ENCODE assay signal across 21 cellular contexts in genomic region chr19:33403221-33403972, GRCh38. TPM values are rescaled to one million over a fixed set of nuclear protein-coding genes. Genes with fewer than 3 reads are reported as not detected.
DNase-seq lines count a peak whose midpoint lies in the region; ATAC-seq, FAIRE-seq and TF ChIP-seq lines count a peak whose summit lies in the region.
"Had no signal": no experiment of that assay in that cellular context is flagged by ENCODE, and none has a peak within 500 bp of the region (broad histone marks: within the 10 kb centered on the region; RNA-seq: fewer than 3 reads in every experiment).

No MANE protein-coding gene starts in this region.

- H3K4me2 ChIP-seq in SK-N-SH, result no peak overlapping the region
- H3K4me2 ChIP-seq: PC-9 had no signal

- H3K9me3 ChIP-seq in SK-N-SH (no peaks in the 10 kb centered on the region), pancreas (no peaks in the 10 kb centered on the region), upper lobe of left lung (no peaks in the 10 kb centered on the region), esophagus squamous epithelium (no peaks in the 10 kb centered on the region)
- H3K9me3 ChIP-seq: BLaER1, testis had no signal

- H2AFZ ChIP-seq in SK-N-SH (ENCODE audit: low read depth), result no peak overlapping the region
- H2AFZ ChIP-seq: PC-9 had no signal

- H3K4me3 ChIP-seq in SK-N-SH (ENCODE audit: low read depth in 2 of 2, low read length in 1 of 2) (no peak overlapping the region), pancreas (no peak overlapping the region), upper lobe of left lung (no peak overlapping the region), esophagus squamous epithelium (no peak overlapping the region)
- H3K4me3 ChIP-seq: BLaER1, PC-9, testis had no signal

- no peak for TF ChIP-seq EP300 in SK-N-SH (IDR thresholded peaks at IDR 0.05; ENCODE audit: borderline replicate concordance in 1 of 2, low read depth in 1 of 2, low read length in 1 of 2)
- no peak for TF ChIP-seq EP300 in upper lobe of left lung (IDR thresholded peaks at IDR 0.05)

- intact Hi-C loops in left ventricle myocardium superior (cut with micrococcal nuclease) (no loop called here), pancreas (cut with DNase I) (loop anchor here in 1 of 3 donors (10.0 kb wide), 1 partner anchor 159 kb away; no protein-coding TSS in a partner anchor), esophagus squamous epithelium (cut with DNase I) (no loop called here)

- H4K20me1 ChIP-seq in SK-N-SH (ENCODE audit: insufficient read depth), result no peaks in the 10 kb centered on the region
- H4K20me1 ChIP-seq: BLaER1 had no signal

- DNase-seq in SK-N-SH (peak; percentile 29), left ventricle myocardium superior (peak; percentile 22), pancreas (peak in 5 of 6 donors; percentile 39 to 63 (median 48)), upper lobe of left lung (peak; percentile 77 to 81), esophagus squamous epithelium (lab: John Stamatoyannopoulos, UW) (no peak)
- DNase-seq: activated CD4-positive, alpha-beta T cell treated with anti-CD3 and anti-CD28 coated beads, Interleukin-2, amount 50 U/mL, for 1 hour; H9; Karpas-422; NCI-H1105; NCI-H2171; NCI-H748 treated with DMSO at 0.1 percent for 48 hours; PC-9; stimulated activated CD4-positive, alpha-beta T cell treated with anti-CD3 and anti-CD28 coated beads, Interleukin-4, amount 100 ng/mL, for 1 hour; testis had no signal

- 83% methylated on average over 11 of the region's 18 CpGs for WGBS in SK-N-SH (ENCODE audit: low lambda C conversion rate)
- 37 to 41% methylated on average over 18 of the region's 18 CpGs for WGBS in pancreas, 2 donors
- WGBS in upper lobe of left lung, 2 donors, result 40 to 59% methylated on average over 3 to 16 of the region's 18 CpGs
- WGBS in esophagus squamous epithelium, 2 donors, result 72 to 74% methylated on average over 6 to 8 of the region's 18 CpGs

- CTCF ChIA-PET in SK-N-SH (lab: Yijun Ruan, JAX), result interaction anchor here (0.7 to 22.5 kb wide), 9 partner anchors 9 to 458 kb away, joined by 3 to 511 read pairs (median 6); partner anchors contain the start of gene CEBPA

- no peaks in the 10 kb centered on the region for H3K36me3 ChIP-seq in SK-N-SH (replicated peaks in 1 of 2; ENCODE audit: control insufficient read depth in 1 of 2, insufficient read depth in 2 of 2, low read length in 1 of 2)
- H3K36me3 ChIP-seq in pancreas, result no peaks in the 10 kb centered on the region
- H3K36me3 ChIP-seq in upper lobe of left lung, result peaks cover 0 to 5% (median 1%) of the 10 kb centered on the region in 4 donors
- H3K36me3 ChIP-seq in esophagus squamous epithelium, result peaks cover 0 to 31% (median 0%) of the 10 kb centered on the region in 3 donors
- H3K36me3 ChIP-seq: BLaER1 had no signal

- no peak for FAIRE-seq in pancreas (lab: Jason Lieb, UNC)
- FAIRE-seq: GM18507, TTC549 had no signal

- TF ChIP-seq RAD21 in SK-N-SH (IDR thresholded peaks at IDR 0.05; ENCODE audit: low read length), result no peak

- TF ChIP-seq POLR2A in upper lobe of left lung (IDR thresholded peaks at IDR 0.05) (peak in 1 of 4 donors; percentile 13), esophagus squamous epithelium (IDR thresholded peaks at IDR 0.05) (no peak)

- POLR2A ChIA-PET in SK-N-SH (lab: Yijun Ruan, JAX), result no interaction called here

- no peaks in the 10 kb centered on the region for H3F3A ChIP-seq in SK-N-SH (replicated peaks; ENCODE audit: insufficient read depth)

- no peaks in the 10 kb centered on the region for H3K79me2 ChIP-seq in SK-N-SH (ENCODE audit: insufficient read depth)

- no peak overlapping the region for H3K9ac ChIP-seq in SK-N-SH
- H3K9ac ChIP-seq: BLaER1 had no signal

- no peaks in the 10 kb centered on the region for H3K9me2 ChIP-seq in SK-N-SH

- no peaks in the 10 kb centered on the region for H3K27me3 ChIP-seq in SK-N-SH (ENCODE audit: insufficient read depth)
- H3K27me3 ChIP-seq in pancreas, result no peaks in the 10 kb centered on the region
- H3K27me3 ChIP-seq in upper lobe of left lung, result no peaks in the 10 kb centered on the region
- no peaks in the 10 kb centered on the region for H3K27me3 ChIP-seq in esophagus squamous epithelium
- H3K27me3 ChIP-seq: BLaER1, testis had no signal

- H3K27ac ChIP-seq in SK-N-SH (ENCODE audit: low read depth in 2 of 2, low read length in 1 of 2) (no peak overlapping the region), pancreas (peak overlapping the region in 2 of 4 donors; percentile 6 to 27), upper lobe of left lung (peak overlapping the region in 3 of 4 donors; percentile 18 to 70 (median 69)), esophagus squamous epithelium (no peak overlapping the region)
- H3K27ac ChIP-seq: 22Rv1, PC-9, testis had no signal

- peaks cover 0 to 14% of the 10 kb centered on the region in 2 experiments; a peak in 1 of 4 replicates for H3K4me1 ChIP-seq in SK-N-SH (ENCODE audit: control insufficient read depth in 1 of 2, insufficient read depth in 2 of 2, low read depth in 1 of 2, low read length in 1 of 2)
- peaks cover 7 to 11% (median 8%) of the 10 kb centered on the region in 3 donors for H3K4me1 ChIP-seq in pancreas
- peaks cover 0 to 18% (median 15%) of the 10 kb centered on the region in 4 donors for H3K4me1 ChIP-seq in upper lobe of left lung
- H3K4me1 ChIP-seq in esophagus squamous epithelium, result peaks cover 0 to 29% (median 0%) of the 10 kb centered on the region in 3 donors
- H3K4me1 ChIP-seq: testis had no signal

- no peak for ATAC-seq in SK-N-SH treated with all-trans-retinoic acid at 6 μM for 48 hours
- no peak for ATAC-seq in left ventricle myocardium superior
- ATAC-seq in pancreas, result peak; percentile 20 to 71 (median 58)
- ATAC-seq in upper lobe of left lung (ENCODE audit: low FRiP score in 2 of 2), result peak in 1 of 2 donors; percentile 5
- ATAC-seq in GM18517 (IDR thresholded peaks at IDR 0.05; ENCODE audit: unreplicated experiment), result no peak
- ATAC-seq in HG03108 (IDR thresholded peaks at IDR 0.05; ENCODE audit: unreplicated experiment), result no peak

- TF ChIP-seq CTCF in SK-N-SH (IDR thresholded peaks at IDR 0.05) (no peak), pancreas (IDR thresholded peaks at IDR 0.05) (no peak), upper lobe of left lung (IDR thresholded peaks at IDR 0.05) (no peak), esophagus squamous epithelium (IDR thresholded peaks at IDR 0.05) (no peak)

TF ChIP-seq in SK-N-SH, 30 proteins besides CTCF, POLR2A, EP300 and RAD21:
- no peak for TF ChIP-seq IRF3 (IDR thresholded peaks at IDR 0.05; ENCODE audit: low read depth, low read length)

TF ChIP-seq in SK-N-SH treated with all-trans-retinoic acid at 6 μM for 48 hours, 23 proteins besides CTCF, POLR2A, EP300 and RAD21:
- TF ChIP-seq PPARA (CRISPR knock-in tag; IDR thresholded peaks at IDR 0.05; ENCODE audit: borderline replicate concordance) (no peak), RARB (CRISPR knock-in tag; IDR thresholded peaks at IDR 0.05) (no peak), TCF4 (CRISPR knock-in tag; IDR thresholded peaks at IDR 0.05; ENCODE audit: borderline replicate concordance) (no peak), ZFP3 (CRISPR knock-in tag; IDR thresholded peaks at IDR 0.05) (no peak), CSDC2 (CRISPR knock-in tag; IDR thresholded peaks at IDR 0.05) (no peak)

RNA-seq across cellular contexts. Expression of gene CEBPG, which starts 29.9 kb away (rescaled TPM):
- 9.1 and 9.5 TPM in 2 replicates for polyA plus RNA-seq in SK-N-SH (2012; rRNA removed)
- 10.7 and 12.3 TPM in 2 replicates for polyA plus RNA-seq in SK-N-SH (2012; cell fraction: cytosol; rRNA removed)
- 6.8 and 9.6 TPM in 2 replicates for polyA plus RNA-seq in SK-N-SH (2012; cell fraction: nucleus; rRNA removed)
- 17.0 TPM for total RNA-seq in left ventricle myocardium superior
- total RNA-seq in pancreas, result 10 to 100 TPM in 2 of 6 donors, 1 to 10 TPM in 4; 6.2 to 34.5 (median 9.4) TPM
- polyA plus RNA-seq in pancreas, result 10 to 100 TPM in 1 of 2 donors, 1 to 10 TPM in 1; 7.0 to 11.6 TPM
- total RNA-seq in upper lobe of left lung, result 10 to 100 TPM; 11.5 to 44.7 (median 22.7) TPM
- 10 to 100 TPM; 18.5 to 31.6 (median 26.8) TPM for total RNA-seq in esophagus squamous epithelium

Comparison
In these comparisons a context has a peak if more than half of its experiments do, and no peak if none do; other contexts are left out.
1. H3K27ac ChIP-seq: peak in upper lobe of left lung (3 of 4); none in SK-N-SH (0 of 2) and esophagus squamous epithelium (0 of 4).
2. ATAC-seq: peak in pancreas (4 of 4); none in SK-N-SH treated with all-trans-retinoic acid at 6 μM for 48 hours (single experiment), left ventricle myocardium superior (single experiment), GM18517 (single experiment) and HG03108 (single experiment).